Comparison of ENCODE assay signal across 8 cellular contexts in the genomic region with DNA sequence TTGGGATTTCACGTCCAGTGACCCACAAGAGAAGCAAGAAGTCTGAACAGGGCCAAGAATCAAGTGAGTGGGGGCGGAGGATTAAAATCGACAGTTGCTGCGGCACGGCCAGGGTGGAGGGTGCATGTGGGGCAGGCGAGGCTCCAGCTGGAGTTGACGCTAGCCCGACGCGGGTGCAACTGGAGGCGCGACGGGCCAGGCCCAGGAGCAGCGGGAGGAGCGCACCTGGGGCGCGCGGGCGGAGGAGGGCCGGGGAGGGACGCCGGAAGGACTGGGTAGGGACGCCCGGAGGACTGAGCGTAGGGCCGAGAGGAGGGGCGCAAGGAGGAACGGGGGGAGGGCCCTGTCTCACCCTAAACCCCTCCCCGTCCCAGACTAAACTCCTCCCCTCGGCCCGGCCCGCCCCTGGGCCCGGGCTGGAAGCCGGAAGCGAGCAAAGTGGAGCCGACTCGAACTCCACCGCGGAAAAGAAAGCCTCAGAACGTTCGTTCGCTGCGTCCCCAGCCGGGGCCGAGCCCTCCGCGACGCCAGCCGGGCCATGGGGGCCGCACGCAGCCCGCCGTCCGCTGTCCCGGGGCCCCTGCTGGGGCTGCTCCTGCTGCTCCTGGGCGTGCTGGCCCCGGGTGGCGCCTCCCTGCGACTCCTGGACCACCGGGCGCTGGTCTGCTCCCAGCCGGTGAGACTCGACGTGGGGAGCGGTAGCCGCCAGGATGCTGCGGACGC. TPM values are rescaled to one million over a fixed set of nuclear protein-coding genes. Genes with fewer than 3 reads are reported as not detected.
DNase-seq lines count a peak whose midpoint lies in the region; ATAC-seq and TF ChIP-seq lines count a peak whose summit lies in the region.

Gene IL17RA (plus strand): TSS at position 447 of the 723 bp plus-strand sequence. CDS start 92 bp downstream, at position 539.

- H3K4me3 ChIP-seq in lung: peak within 1 kb of the TSS; percentile 91

- no peak for TF ChIP-seq CTCF in lung (IDR thresholded peaks at IDR 0.05; ENCODE audit: control extremely low read depth, extremely low read depth)

- H3K27ac ChIP-seq in lung (ENCODE audit: low read depth in 1 of 2, low read length in 1 of 2): peak within 1 kb of the TSS; percentile 81 to 99

- ATAC-seq in GM19351 (IDR thresholded peaks at IDR 0.05; ENCODE audit: unreplicated experiment): peak; percentile 95
- peak; percentile 80 for ATAC-seq in HG03520 (IDR thresholded peaks at IDR 0.05; ENCODE audit: unreplicated experiment)
- peak; percentile 99 for ATAC-seq in lung (ENCODE audit: insufficient read depth, low FRiP score)

- H3K4me1 ChIP-seq in lung (ENCODE audit: control insufficient read depth in 2 of 2, insufficient read depth in 2 of 2, low read length in 2 of 2): peaks cover 5 to 12% of the 10 kb centered on the region in 2 donors

- H3K9me3 ChIP-seq in lung (ENCODE audit: control insufficient read depth in 2 of 2, insufficient read depth in 1 of 2, low read length in 1 of 2): no peaks in the 10 kb centered on the region

- 0 to 1% methylated on average over 63 to 67 of the region's 68 CpGs for WGBS in lung, 2 donors

- H3K27me3 ChIP-seq in lung (ENCODE audit: control insufficient read depth, insufficient read depth): no peaks in the 10 kb centered on the region

- DNase-seq in C1 segment of cervical spinal cord (lab: John Stamatoyannopoulos, UW): peak in 12 of 14 donors; percentile 19 to 77 (median 58)
- peak; percentile 93 for DNase-seq in NCI-H82 (lab: John Stamatoyannopoulos, UW)
- peak; percentile 72 to 89 for DNase-seq in activated CD8-positive, alpha-beta memory T cell treated with anti-CD3 and anti-CD28 coated beads for 1 hour (ENCODE audit: extremely low read depth in 1 of 2, low read depth in 1 of 2)
- peak; percentile 88 for DNase-seq in effector CD8-positive, alpha-beta T cell (lab: John Stamatoyannopoulos, UW)
- peak; percentile 96 for DNase-seq in lung (ENCODE audit: low spot score)
- DNase-seq in stimulated activated CD4-positive, alpha-beta T cell treated with anti-CD3 and anti-CD28 coated beads, TNF-alpha, amount 100 ng/mL, for 24 hours (ENCODE audit: low read depth in 3 of 3): peak; percentile 87 to 93 (median 88)

- H3K36me3 ChIP-seq in lung (ENCODE audit: control insufficient read depth in 2 of 2, insufficient read depth in 2 of 2, low read length in 2 of 2): no peaks in the 10 kb centered on the region

RNA-seq across cellular contexts. Expression of gene IL17RA, which starts in this region (rescaled TPM):
- 10 to 100 TPM; 11.5 to 45.1 TPM for total RNA-seq in lung
- polyA plus RNA-seq in lung: 10 to 100 TPM in 1 of 2 donors, 1 to 10 TPM in 1; 9.0 to 33.7 TPM

Comparison
In these comparisons a context has a peak if more than half of its experiments do, and no peak if none do; other contexts are left out.
1. Peak in every context shown above with its lines: DNase-seq, ATAC-seq, H3K4me3 ChIP-seq and H3K27ac ChIP-seq.